1 cellular context compared by ENCODE assay signal in genomic region chr2:197706839-197707207, GRCh38.
TF ChIP-seq lines count a peak whose summit lies in the region.

No MANE protein-coding gene starts in this region.

TF ChIP-seq in HepG2, 621 proteins besides CTCF, POLR2A, EP300 and RAD21 (continued from another document and continues in another):
- TF ChIP-seq, protein P1, sequence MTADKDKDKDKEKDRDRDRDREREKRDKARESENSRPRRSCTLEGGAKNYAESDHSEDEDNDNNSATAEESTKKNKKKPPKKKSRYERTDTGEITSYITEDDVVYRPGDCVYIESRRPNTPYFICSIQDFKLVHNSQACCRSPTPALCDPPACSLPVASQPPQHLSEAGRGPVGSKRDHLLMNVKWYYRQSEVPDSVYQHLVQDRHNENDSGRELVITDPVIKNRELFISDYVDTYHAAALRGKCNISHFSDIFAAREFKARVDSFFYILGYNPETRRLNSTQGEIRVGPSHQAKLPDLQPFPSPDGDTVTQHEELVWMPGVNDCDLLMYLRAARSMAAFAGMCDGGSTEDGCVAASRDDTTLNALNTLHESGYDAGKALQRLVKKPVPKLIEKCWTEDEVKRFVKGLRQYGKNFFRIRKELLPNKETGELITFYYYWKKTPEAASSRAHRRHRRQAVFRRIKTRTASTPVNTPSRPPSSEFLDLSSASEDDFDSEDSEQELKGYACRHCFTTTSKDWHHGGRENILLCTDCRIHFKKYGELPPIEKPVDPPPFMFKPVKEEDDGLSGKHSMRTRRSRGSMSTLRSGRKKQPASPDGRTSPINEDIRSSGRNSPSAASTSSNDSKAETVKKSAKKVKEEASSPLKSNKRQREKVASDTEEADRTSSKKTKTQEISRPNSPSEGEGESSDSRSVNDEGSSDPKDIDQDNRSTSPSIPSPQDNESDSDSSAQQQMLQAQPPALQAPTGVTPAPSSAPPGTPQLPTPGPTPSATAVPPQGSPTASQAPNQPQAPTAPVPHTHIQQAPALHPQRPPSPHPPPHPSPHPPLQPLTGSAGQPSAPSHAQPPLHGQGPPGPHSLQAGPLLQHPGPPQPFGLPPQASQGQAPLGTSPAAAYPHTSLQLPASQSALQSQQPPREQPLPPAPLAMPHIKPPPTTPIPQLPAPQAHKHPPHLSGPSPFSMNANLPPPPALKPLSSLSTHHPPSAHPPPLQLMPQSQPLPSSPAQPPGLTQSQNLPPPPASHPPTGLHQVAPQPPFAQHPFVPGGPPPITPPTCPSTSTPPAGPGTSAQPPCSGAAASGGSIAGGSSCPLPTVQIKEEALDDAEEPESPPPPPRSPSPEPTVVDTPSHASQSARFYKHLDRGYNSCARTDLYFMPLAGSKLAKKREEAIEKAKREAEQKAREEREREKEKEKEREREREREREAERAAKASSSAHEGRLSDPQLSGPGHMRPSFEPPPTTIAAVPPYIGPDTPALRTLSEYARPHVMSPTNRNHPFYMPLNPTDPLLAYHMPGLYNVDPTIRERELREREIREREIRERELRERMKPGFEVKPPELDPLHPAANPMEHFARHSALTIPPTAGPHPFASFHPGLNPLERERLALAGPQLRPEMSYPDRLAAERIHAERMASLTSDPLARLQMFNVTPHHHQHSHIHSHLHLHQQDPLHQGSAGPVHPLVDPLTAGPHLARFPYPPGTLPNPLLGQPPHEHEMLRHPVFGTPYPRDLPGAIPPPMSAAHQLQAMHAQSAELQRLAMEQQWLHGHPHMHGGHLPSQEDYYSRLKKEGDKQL (CRISPR knock-in tag; IDR thresholded peaks at IDR 0.05; ENCODE audit: low read depth): no peak
- TF ChIP-seq HDAC6 (IDR thresholded peaks at IDR 0.05; ENCODE audit: low read depth, low read length) (no peak), NR2F2 (IDR thresholded peaks at IDR 0.05; ENCODE audit: borderline replicate concordance, low read depth) (no peak), ZBTB46 (CRISPR knock-in tag; IDR thresholded peaks at IDR 0.05; ENCODE audit: borderline replicate concordance) (no peak), ZNF549 (CRISPR knock-in tag; IDR thresholded peaks at IDR 0.05) (no peak), XRCC5 (optimal IDR thresholded peaks at IDR 0.05; ENCODE audit: low read length) (peak; percentile 46), SMARCE1 (IDR thresholded peaks at IDR 0.05; ENCODE audit: borderline replicate concordance) (no peak), KLF15 (CRISPR knock-in tag; IDR thresholded peaks at IDR 0.05; ENCODE audit: borderline replicate concordance) (no peak), AFF4 (CRISPR knock-in tag; IDR thresholded peaks at IDR 0.05) (no peak), RAD51 (IDR thresholded peaks at IDR 0.05; ENCODE audit: borderline replicate concordance) (no peak), ZNF550 (CRISPR knock-in tag; IDR thresholded peaks at IDR 0.05; ENCODE audit: borderline replicate concordance) (no peak), ZBTB8A (CRISPR knock-in tag; IDR thresholded peaks at IDR 0.05; ENCODE audit: borderline replicate concordance, low read depth) (no peak), SP4 (CRISPR knock-in tag; IDR thresholded peaks at IDR 0.05) (no peak), PCBP2 (optimal IDR thresholded peaks at IDR 0.05; ENCODE audit: low read depth, low read length, poor library complexity, severe bottlenecking) (no peak), SETDB1 (CRISPR knock-in tag; IDR thresholded peaks at IDR 0.05; ENCODE audit: borderline replicate concordance) (no peak), ZNF317 (CRISPR knock-in tag; IDR thresholded peaks at IDR 0.05) (no peak), NRL (CRISPR knock-in tag; IDR thresholded peaks at IDR 0.05; ENCODE audit: borderline replicate concordance) (no peak), ATAD3A (CRISPR knock-in tag; IDR thresholded peaks at IDR 0.05) (no peak), ZFY (CRISPR knock-in tag; IDR thresholded peaks at IDR 0.05) (no peak), ZFAT (CRISPR knock-in tag; conservative IDR thresholded peaks at IDR 0.05) (no peak), CHD2 (IDR thresholded peaks at IDR 0.05; ENCODE audit: low read depth, low read length) (no peak), ZNF326 (CRISPR knock-in tag; IDR thresholded peaks at IDR 0.05; ENCODE audit: borderline replicate concordance) (no peak), ZNF672 (CRISPR knock-in tag; IDR thresholded peaks at IDR 0.05) (no peak), ZNF382 (CRISPR knock-in tag; IDR thresholded peaks at IDR 0.05; ENCODE audit: borderline replicate concordance) (no peak), ISL2 (CRISPR knock-in tag; IDR thresholded peaks at IDR 0.05) (no peak), ZNF292 (CRISPR knock-in tag; IDR thresholded peaks at IDR 0.05; ENCODE audit: borderline replicate concordance, low read depth) (0 out of 2 replicates have a peak, but pooled peaks have one; percentile 17), ZC3H13 (CRISPR knock-in tag; IDR thresholded peaks at IDR 0.05) (no peak), ZNF441 (CRISPR knock-in tag; IDR thresholded peaks at IDR 0.05; ENCODE audit: borderline replicate concordance) (no peak), ZNF160 (CRISPR knock-in tag; IDR thresholded peaks at IDR 0.05) (no peak), PTBP1 (IDR thresholded peaks at IDR 0.05; ENCODE audit: low read depth, low read length, poor library complexity, severe bottlenecking) (no peak), RFXANK (CRISPR knock-in tag; IDR thresholded peaks at IDR 0.05) (no peak), RXRA (CRISPR knock-in tag; IDR thresholded peaks at IDR 0.05) (no peak), RFX3 (CRISPR knock-in tag; IDR thresholded peaks at IDR 0.05) (no peak)
- TF ChIP-seq, protein P2, sequence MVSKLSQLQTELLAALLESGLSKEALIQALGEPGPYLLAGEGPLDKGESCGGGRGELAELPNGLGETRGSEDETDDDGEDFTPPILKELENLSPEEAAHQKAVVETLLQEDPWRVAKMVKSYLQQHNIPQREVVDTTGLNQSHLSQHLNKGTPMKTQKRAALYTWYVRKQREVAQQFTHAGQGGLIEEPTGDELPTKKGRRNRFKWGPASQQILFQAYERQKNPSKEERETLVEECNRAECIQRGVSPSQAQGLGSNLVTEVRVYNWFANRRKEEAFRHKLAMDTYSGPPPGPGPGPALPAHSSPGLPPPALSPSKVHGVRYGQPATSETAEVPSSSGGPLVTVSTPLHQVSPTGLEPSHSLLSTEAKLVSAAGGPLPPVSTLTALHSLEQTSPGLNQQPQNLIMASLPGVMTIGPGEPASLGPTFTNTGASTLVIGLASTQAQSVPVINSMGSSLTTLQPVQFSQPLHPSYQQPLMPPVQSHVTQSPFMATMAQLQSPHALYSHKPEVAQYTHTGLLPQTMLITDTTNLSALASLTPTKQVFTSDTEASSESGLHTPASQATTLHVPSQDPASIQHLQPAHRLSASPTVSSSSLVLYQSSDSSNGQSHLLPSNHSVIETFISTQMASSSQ (IDR thresholded peaks at IDR 0.05; ENCODE audit: low read depth): no peak
- TF ChIP-seq, protein P2 (CRISPR knock-in tag; IDR thresholded peaks at IDR 0.05; ENCODE audit: borderline replicate concordance): no peak
- TF ChIP-seq, protein P3, sequence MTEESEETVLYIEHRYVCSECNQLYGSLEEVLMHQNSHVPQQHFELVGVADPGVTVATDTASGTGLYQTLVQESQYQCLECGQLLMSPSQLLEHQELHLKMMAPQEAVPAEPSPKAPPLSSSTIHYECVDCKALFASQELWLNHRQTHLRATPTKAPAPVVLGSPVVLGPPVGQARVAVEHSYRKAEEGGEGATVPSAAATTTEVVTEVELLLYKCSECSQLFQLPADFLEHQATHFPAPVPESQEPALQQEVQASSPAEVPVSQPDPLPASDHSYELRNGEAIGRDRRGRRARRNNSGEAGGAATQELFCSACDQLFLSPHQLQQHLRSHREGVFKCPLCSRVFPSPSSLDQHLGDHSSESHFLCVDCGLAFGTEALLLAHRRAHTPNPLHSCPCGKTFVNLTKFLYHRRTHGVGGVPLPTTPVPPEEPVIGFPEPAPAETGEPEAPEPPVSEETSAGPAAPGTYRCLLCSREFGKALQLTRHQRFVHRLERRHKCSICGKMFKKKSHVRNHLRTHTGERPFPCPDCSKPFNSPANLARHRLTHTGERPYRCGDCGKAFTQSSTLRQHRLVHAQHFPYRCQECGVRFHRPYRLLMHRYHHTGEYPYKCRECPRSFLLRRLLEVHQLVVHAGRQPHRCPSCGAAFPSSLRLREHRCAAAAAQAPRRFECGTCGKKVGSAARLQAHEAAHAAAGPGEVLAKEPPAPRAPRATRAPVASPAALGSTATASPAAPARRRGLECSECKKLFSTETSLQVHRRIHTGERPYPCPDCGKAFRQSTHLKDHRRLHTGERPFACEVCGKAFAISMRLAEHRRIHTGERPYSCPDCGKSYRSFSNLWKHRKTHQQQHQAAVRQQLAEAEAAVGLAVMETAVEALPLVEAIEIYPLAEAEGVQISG (CRISPR knock-in tag; IDR thresholded peaks at IDR 0.05): no peak
- TF ChIP-seq, protein P4, sequence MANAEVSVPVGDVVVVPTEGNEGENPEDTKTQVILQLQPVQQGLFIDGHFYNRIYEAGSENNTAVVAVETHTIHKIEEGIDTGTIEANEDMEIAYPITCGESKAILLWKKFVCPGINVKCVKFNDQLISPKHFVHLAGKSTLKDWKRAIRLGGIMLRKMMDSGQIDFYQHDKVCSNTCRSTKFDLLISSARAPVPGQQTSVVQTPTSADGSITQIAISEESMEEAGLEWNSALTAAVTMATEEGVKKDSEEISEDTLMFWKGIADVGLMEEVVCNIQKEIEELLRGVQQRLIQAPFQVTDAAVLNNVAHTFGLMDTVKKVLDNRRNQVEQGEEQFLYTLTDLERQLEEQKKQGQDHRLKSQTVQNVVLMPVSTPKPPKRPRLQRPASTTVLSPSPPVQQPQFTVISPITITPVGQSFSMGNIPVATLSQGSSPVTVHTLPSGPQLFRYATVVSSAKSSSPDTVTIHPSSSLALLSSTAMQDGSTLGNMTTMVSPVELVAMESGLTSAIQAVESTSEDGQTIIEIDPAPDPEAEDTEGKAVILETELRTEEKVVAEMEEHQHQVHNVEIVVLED (CRISPR knock-in tag; IDR thresholded peaks at IDR 0.05; ENCODE audit: borderline replicate concordance): 0 out of 2 replicates have a peak, but pooled peaks have one; percentile 21
- TF ChIP-seq, protein P5, sequence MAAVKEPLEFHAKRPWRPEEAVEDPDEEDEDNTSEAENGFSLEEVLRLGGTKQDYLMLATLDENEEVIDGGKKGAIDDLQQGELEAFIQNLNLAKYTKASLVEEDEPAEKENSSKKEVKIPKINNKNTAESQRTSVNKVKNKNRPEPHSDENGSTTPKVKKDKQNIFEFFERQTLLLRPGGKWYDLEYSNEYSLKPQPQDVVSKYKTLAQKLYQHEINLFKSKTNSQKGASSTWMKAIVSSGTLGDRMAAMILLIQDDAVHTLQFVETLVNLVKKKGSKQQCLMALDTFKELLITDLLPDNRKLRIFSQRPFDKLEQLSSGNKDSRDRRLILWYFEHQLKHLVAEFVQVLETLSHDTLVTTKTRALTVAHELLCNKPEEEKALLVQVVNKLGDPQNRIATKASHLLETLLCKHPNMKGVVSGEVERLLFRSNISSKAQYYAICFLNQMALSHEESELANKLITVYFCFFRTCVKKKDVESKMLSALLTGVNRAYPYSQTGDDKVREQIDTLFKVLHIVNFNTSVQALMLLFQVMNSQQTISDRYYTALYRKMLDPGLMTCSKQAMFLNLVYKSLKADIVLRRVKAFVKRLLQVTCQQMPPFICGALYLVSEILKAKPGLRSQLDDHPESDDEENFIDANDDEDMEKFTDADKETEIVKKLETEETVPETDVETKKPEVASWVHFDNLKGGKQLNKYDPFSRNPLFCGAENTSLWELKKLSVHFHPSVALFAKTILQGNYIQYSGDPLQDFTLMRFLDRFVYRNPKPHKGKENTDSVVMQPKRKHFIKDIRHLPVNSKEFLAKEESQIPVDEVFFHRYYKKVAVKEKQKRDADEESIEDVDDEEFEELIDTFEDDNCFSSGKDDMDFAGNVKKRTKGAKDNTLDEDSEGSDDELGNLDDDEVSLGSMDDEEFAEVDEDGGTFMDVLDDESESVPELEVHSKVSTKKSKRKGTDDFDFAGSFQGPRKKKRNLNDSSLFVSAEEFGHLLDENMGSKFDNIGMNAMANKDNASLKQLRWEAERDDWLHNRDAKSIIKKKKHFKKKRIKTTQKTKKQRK (IDR thresholded peaks at IDR 0.05; ENCODE audit: low read length): no peak
